Comparison of ENCODE assay signal across 8 cellular contexts in genomic region chr3:53161820-53162671, GRCh38. TPM values are rescaled to one million over a fixed set of nuclear protein-coding genes. Genes with fewer than 3 reads are reported as not detected.
DNase-seq lines count a peak whose midpoint lies in the region; ATAC-seq and TF ChIP-seq lines count a peak whose summit lies in the region.

No MANE protein-coding gene starts in this region.

- ATAC-seq in left colon (no peak), HG02571 (IDR thresholded peaks at IDR 0.05; ENCODE audit: unreplicated experiment) (no peak)

- H3K4me2 ChIP-seq in mammary epithelial cell (ENCODE audit: insufficient read depth, low read depth, low read length): peak overlapping the region; percentile 79

- H3K9ac ChIP-seq in mammary epithelial cell (ENCODE audit: insufficient read depth, low read length): peak overlapping the region; percentile 68

- peak overlapping the region; percentile 52 for H3K27ac ChIP-seq in mammary epithelial cell (ENCODE audit: insufficient read depth, low read depth, low read length)

- H3K4me3 ChIP-seq in HFF-Myc (replicated peaks; ENCODE audit: low read depth, low read length): peak overlapping the region; percentile 82
- peak overlapping the region; percentile 75 to 95 (median 86) for H3K4me3 ChIP-seq in mammary epithelial cell (replicated peaks in 1 of 3; ENCODE audit: insufficient read depth in 1 of 3, low read depth in 2 of 3, low read length in 3 of 3)

- H2AFZ ChIP-seq in mammary epithelial cell (ENCODE audit: low read depth, low read length): peak overlapping the region; percentile 81

- in situ Hi-C loops in mammary epithelial cell (cut with MboI; ENCODE audit: low sequenced_read_pairs in 2 of 2): no loop called here

- no peaks in the 10 kb centered on the region for H3K27me3 ChIP-seq in mammary epithelial cell (ENCODE audit: insufficient read depth, low read length)

- peaks cover 49% of the 10 kb centered on the region for H3K4me1 Mint-ChIP-seq in Calu3 (ENCODE audit: low read depth, unreplicated experiment)

- peak overlapping the region; percentile 2 for H3K27ac Mint-ChIP-seq in Calu3 (ENCODE audit: unreplicated experiment)

- H3K79me2 ChIP-seq in mammary epithelial cell (ENCODE audit: insufficient read depth, low read length): peaks cover 59% of the 10 kb centered on the region

- DNase-seq in Calu3 (no peak), HFF-Myc (ENCODE audit: extremely low read depth, low read depth) (no peak), T-helper 1 cell (peak in 4 of 5 donors; percentile 24 to 34 (median 28)), mammary epithelial cell (peak; percentile 48), left colon (peak; percentile 60 to 64), DMS153 (lab: John Stamatoyannopoulos, UW) (no peak)
- peak; percentile 32 to 44 for DNase-seq in stimulated activated CD8-positive, alpha-beta memory T cell treated with anti-CD3 and anti-CD28 coated beads, Interleukin-15, amount 100 ng/mL, for 4 hours (ENCODE audit: low read depth in 2 of 2)

- dilution Hi-C loops in mammary epithelial cell (cut with HindIII; ENCODE audit: low sequenced_read_pairs): no loop called here

- H3K9me3 ChIP-seq in mammary epithelial cell (replicated peaks; ENCODE audit: insufficient read depth, low read length): no peaks in the 10 kb centered on the region

- TF ChIP-seq CTCF in Calu3 (IDR thresholded peaks at IDR 0.05; ENCODE audit: unreplicated experiment) (no peak), HFF-Myc (IDR thresholded peaks at IDR 0.05; ENCODE audit: low read depth, low read length, missing control alignments) (no peak), mammary epithelial cell (conservative IDR thresholded peaks at IDR 0.05 in 1 of 2, IDR thresholded peaks at IDR 0.05 in 1 of 2; ENCODE audit: extremely low read depth in 1 of 2, insufficient read depth in 1 of 2, low read depth in 1 of 2, low read length in 2 of 2) (no peak)

- peaks cover 49% of the 10 kb centered on the region for H3K4me1 ChIP-seq in mammary epithelial cell (ENCODE audit: insufficient read depth, low read length)

- H4K20me1 ChIP-seq in mammary epithelial cell (ENCODE audit: insufficient read depth, low read length): no peaks in the 10 kb centered on the region

- H3K36me3 Mint-ChIP-seq in Calu3 (ENCODE audit: insufficient read depth, unreplicated experiment): peaks cover 30% of the 10 kb centered on the region

- peak overlapping the region; percentile 77 for H3K4me3 Mint-ChIP-seq in Calu3 (ENCODE audit: low read depth, unreplicated experiment)

- H3K36me3 ChIP-seq in mammary epithelial cell (ENCODE audit: insufficient read depth, low read length): no peaks in the 10 kb centered on the region

- 47% methylated on average over 6 of the region's 49 CpGs for WGBS in mammary epithelial cell (ENCODE audit: low coverage, missing lambda C conversion rate)

- intact Hi-C loops in Calu3 (cut with micrococcal nuclease; ENCODE audit: unreplicated experiment) (loop anchor here (2.0 kb wide), 1 partner anchor 31 kb away; the partner anchor contains the start of gene RFT1), mammary epithelial cell (cut with micrococcal nuclease) (loop anchor here (5.0 kb wide), 1 partner anchor 50 kb away; no protein-coding TSS in a partner anchor), left colon (cut with DNase I, micrococcal nuclease) (no loop called here)

- no peaks in the 10 kb centered on the region for H3K9me3 Mint-ChIP-seq in Calu3 (ENCODE audit: low read depth, unreplicated experiment)

- H3K27me3 Mint-ChIP-seq in Calu3 (ENCODE audit: unreplicated experiment): no peaks in the 10 kb centered on the region

- no TSS peak for BruUV-seq in Calu3 (replicated peaks; lab: Mats Ljungman, UMichigan)
- BruUV-seq in mammary epithelial cell (replicated peaks; lab: Mats Ljungman, UMichigan): TSS peak; percentile 24

- CTCF ChIA-PET in Calu3 (lab: Charles Lee): interaction anchor here (1.0 kb wide), 1 partner anchor 16 kb away, joined by 3 read pairs; no protein-coding TSS in a partner anchor
- CTCF ChIA-PET in mammary epithelial cell (lab: Charles Lee; ENCODE audit: low non-redundant PET): no interaction called here

RNA-seq across cellular contexts. Expression of gene PRKCD, which starts 1.0 kb away (rescaled TPM):
- 24.4 and 25.2 TPM in 2 replicates for total RNA-seq in Calu3 (2022)
- 10 to 100 TPM in 1 of 2 donors, 1 to 10 TPM in 1; 6.2 to 37.2 TPM for total RNA-seq in mammary epithelial cell
- 60.1 TPM for polyA plus RNA-seq in mammary epithelial cell
- polyA minus RNA-seq in mammary epithelial cell: 39.5 TPM
- total RNA-seq in left colon: 10 to 100 TPM; 93.3 to 94.0 TPM

RNA-seq across cellular contexts. Expression of gene RFT1, which starts 31.8 kb away (rescaled TPM):
- 30.5 and 35.0 TPM in 2 replicates for total RNA-seq in Calu3 (2022)
- 10 to 100 TPM; 15.2 to 29.3 TPM for total RNA-seq in mammary epithelial cell
- polyA plus RNA-seq in mammary epithelial cell: 23.4 TPM
- polyA minus RNA-seq in mammary epithelial cell: 52.3 TPM
- 10 to 100 TPM; 13.1 to 14.1 TPM for total RNA-seq in left colon

Comparison
In these comparisons a context has a peak if more than half of its experiments do, and no peak if none do; other contexts are left out.
1. DNase-seq: peak in T-helper 1 cell (4 of 5), mammary epithelial cell (single experiment), left colon (2 of 2) and stimulated activated CD8-positive, alpha-beta memory T cell treated with anti-CD3 and anti-CD28 coated beads, Interleukin-15, amount 100 ng/mL, for 4 hours (2 of 2); none in Calu3 (single experiment), HFF-Myc (single experiment) and DMS153 (single experiment).
2. intact Hi-C loops: an anchor here in Calu3 (2.0 kb wide) and mammary epithelial cell (5.0 kb wide); none called in left colon.